2 cellular contexts compared by ENCODE assay signal in genomic region chr1:175124842-175125241, GRCh38.
TF ChIP-seq lines count a peak whose summit lies in the region.

No MANE protein-coding gene starts in this region.

TF ChIP-seq in GM23338, 12 proteins besides CTCF, POLR2A, EP300 and RAD21:
- no peak for TF ChIP-seq ZNF331 (CRISPR knock-in tag; IDR thresholded peaks at IDR 0.05; ENCODE audit: low read depth)
- TF ChIP-seq NANOG (IDR thresholded peaks at IDR 0.05; ENCODE audit: borderline replicate concordance), result no peak
- TF ChIP-seq REST (IDR thresholded peaks at IDR 0.05; ENCODE audit: unreplicated experiment), result no peak
- no peak for TF ChIP-seq JUNB (IDR thresholded peaks at IDR 0.05; ENCODE audit: unreplicated experiment)
- TF ChIP-seq ZNF114 (CRISPR knock-in tag; IDR thresholded peaks at IDR 0.05), result no peak
- TF ChIP-seq ZNF462 (CRISPR knock-in tag; IDR thresholded peaks at IDR 0.05), result no peak
- TF ChIP-seq EZH2phosphoT487 (IDR thresholded peaks at IDR 0.05; ENCODE audit: unreplicated experiment), result no peak
- no peak for TF ChIP-seq POLR2AphosphoS5 (IDR thresholded peaks at IDR 0.05; ENCODE audit: low read depth)
- TF ChIP-seq CREB1 (CRISPR knock-in tag; IDR thresholded peaks at IDR 0.05; ENCODE audit: low read depth), result no peak
- TF ChIP-seq ETS1 (IDR thresholded peaks at IDR 0.05), result no peak

TF ChIP-seq in H1, 55 proteins besides CTCF, POLR2A, EP300 and RAD21:
- TF ChIP-seq KDM4A (IDR thresholded peaks at IDR 0.05; ENCODE audit: low read depth, low read length, severe bottlenecking), result no peak
- no peak for TF ChIP-seq HDAC2 (IDR thresholded peaks at IDR 0.05; ENCODE audit: borderline replicate concordance in 1 of 2, low read depth in 2 of 2, low read length in 2 of 2)
- no peak for TF ChIP-seq ZNF274 (IDR thresholded peaks at IDR 0.05; ENCODE audit: borderline replicate concordance, extremely low read depth, low read length)
- TF ChIP-seq ATF2 (IDR thresholded peaks at IDR 0.05; ENCODE audit: low read length), result no peak
- no peak for TF ChIP-seq HDAC6 (IDR thresholded peaks at IDR 0.05; ENCODE audit: low read depth, low read length)
TF ChIP-seq in H1: peak in this region for 0.
